In the genomic region with DNA sequence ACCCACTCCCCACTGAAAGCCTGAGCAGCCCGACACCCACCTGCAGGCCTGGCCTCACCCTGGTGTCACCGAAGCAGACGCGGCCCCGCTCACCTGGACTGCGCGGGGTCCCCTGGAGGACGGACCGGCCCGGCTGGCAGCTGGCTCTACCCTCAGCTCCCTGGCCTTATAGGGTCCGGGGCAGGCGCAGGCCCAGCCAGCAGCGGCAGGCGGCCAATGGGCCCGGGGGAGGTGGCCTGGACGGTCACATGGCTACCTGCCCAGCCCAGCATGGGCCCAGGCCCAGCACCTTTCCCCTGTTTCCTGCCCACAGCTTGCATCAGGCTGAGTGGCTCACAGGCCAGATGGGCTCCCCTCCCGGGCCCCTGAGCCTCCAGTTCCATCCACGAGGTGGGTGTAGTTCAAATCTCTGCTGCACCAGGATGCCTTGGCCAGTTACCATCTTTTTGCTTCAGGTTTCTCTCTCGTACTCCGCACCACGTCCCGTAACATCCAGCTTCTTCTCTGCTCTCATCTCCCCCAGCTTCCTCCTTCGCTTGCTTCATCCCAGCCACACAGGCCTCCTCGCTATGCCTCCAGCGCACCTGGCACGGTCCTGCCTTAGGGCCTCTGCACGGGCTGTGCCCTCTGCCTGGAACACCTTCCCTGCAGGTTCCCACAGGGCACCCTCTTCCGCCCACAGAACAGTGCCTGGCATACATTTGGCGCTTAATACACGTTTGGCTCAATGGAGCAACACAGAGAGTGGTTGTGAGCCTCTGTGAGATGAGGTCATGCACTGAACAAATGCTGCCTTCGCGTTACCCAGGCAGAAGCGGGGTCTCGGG, we compare ENCODE assay signal across 8 cellular contexts. TPM values are rescaled to one million over a fixed set of nuclear protein-coding genes. Genes with fewer than 3 reads are reported as not detected.
DNase-seq lines count a peak whose midpoint lies in the region; ATAC-seq, FAIRE-seq and TF ChIP-seq lines count a peak whose summit lies in the region.

TSS of gene PLIN4 (minus strand) at position 142 of the 827 bp plus-strand sequence. CDS start 214 bp downstream, outside the sequence.

- 72 to 77% methylated on average over 30 to 34 of the region's 34 CpGs for whole genome bisulfite sequencing in pancreas, 2 donors

- H3K27me3 ChIP-seq in pancreas: no peaks in the 10 kb centered on the region

- ATAC-seq in Right ventricle myocardium inferior (peak; percentile 82), pancreas (peak; percentile 64 to 91 (median 82)), GM21529 (IDR thresholded peaks at IDR 0.05; ENCODE audit: unreplicated experiment) (no peak), HG03196 (IDR thresholded peaks at IDR 0.05; ENCODE audit: unreplicated experiment) (no peak)

- DNase-seq in DMS53 (lab: John Stamatoyannopoulos, UW) (peak; percentile 56), amniotic epithelial cell (ENCODE audit: low read depth) (peak; percentile 27), Right ventricle myocardium inferior (ENCODE audit: missing footprints) (peak; percentile 87), pancreas (peak in 5 of 6 donors; percentile 64 to 86 (median 71)), GM12892 (ENCODE audit: insufficient read length) (no peak)
- no peak for DNase-seq in effector CD8-positive, alpha-beta T cell (lab: John Stamatoyannopoulos, UW)

- H3K27ac ChIP-seq in pancreas: no peak within 1 kb of the TSS

- H3K4me3 ChIP-seq in pancreas: no peak within 1 kb of the TSS

- no peak for TF ChIP-seq CTCF in pancreas (IDR thresholded peaks at IDR 0.05)

- no peaks in the 10 kb centered on the region for H3K4me1 ChIP-seq in pancreas

- intact Hi-C loops in Right ventricle myocardium inferior (cut with DNase I): no loop called here
- intact Hi-C loops in pancreas (cut with DNase I): no loop called here

- no peaks in the 10 kb centered on the region for H3K9me3 ChIP-seq in pancreas

- no peaks in the 10 kb centered on the region for H3K36me3 ChIP-seq in pancreas

- TF ChIP-seq POLR2A in GM12892 (IDR thresholded peaks at IDR 0.05; ENCODE audit: low read depth, low read length): no peak

- no peak for FAIRE-seq in pancreas (lab: Jason Lieb, UNC)
- FAIRE-seq in GM12892 (lab: Jason Lieb, UNC): no peak

RNA-seq across cellular contexts. Expression of gene PLIN4, which starts in this region (rescaled TPM):
- total RNA-seq in Right ventricle myocardium inferior (241 TPM), pancreas (10 to 100 TPM in 3 of 6 donors, 1 to 10 TPM in 3; 2.2 to 17.8 (median 9.2) TPM)
- 100 to 1,000 TPM in 1 of 2 donors, 10 to 100 TPM in 1; 23.6 to 138 TPM for polyA plus RNA-seq in pancreas
- polyA plus RNA-seq in GM12892 (2012; ENCODE audit: missing spikeins): 0.51 TPM

Comparison
In these comparisons a context has a peak if more than half of its experiments do, and no peak if none do; other contexts are left out.
1. RNA of gene PLIN4 (total RNA-seq): 241 TPM in Right ventricle myocardium inferior (single experiment); 2.2 to 17.8 TPM in pancreas; every median in the first group is over 10 times any median in the second.
2. DNase-seq: peak in DMS53 (single experiment), amniotic epithelial cell (single experiment), Right ventricle myocardium inferior (single experiment) and pancreas (5 of 6); none in effector CD8-positive, alpha-beta T cell (single experiment) and GM12892 (single experiment).
3. ATAC-seq: peak in Right ventricle myocardium inferior (single experiment) and pancreas (4 of 4); none in GM21529 (single experiment) and HG03196 (single experiment).